Comparison of ENCODE assay signal across 9 cellular contexts in genomic region chr5:38846379-38846967, GRCh38. TPM values are rescaled to one million over a fixed set of nuclear protein-coding genes. Genes with fewer than 3 reads are reported as not detected.
A peak's percentile ranks its signal among the peaks of the same experiment; 100 is the strongest.
DNase-seq lines count a peak whose midpoint lies in the region; ATAC-seq and TF ChIP-seq lines count a peak whose summit lies in the region.
"Had no signal": no experiment of that assay in that cellular context is flagged by ENCODE, and none has a peak within 500 bp of the region (broad histone marks: within the 10 kb centered on the region; RNA-seq: fewer than 3 reads in every experiment).

No MANE protein-coding gene starts in this region.

- no peaks in the 10 kb centered on the region for H3K9me3 Mint-ChIP-seq in natural killer cell

- no peaks in the 10 kb centered on the region for H3K36me3 ChIP-seq in endocrine pancreas (ENCODE audit: control insufficient read depth, insufficient read depth, low read length)

- H3K4me1 ChIP-seq in endocrine pancreas (ENCODE audit: control insufficient read depth, insufficient read depth, low read length): no peaks in the 10 kb centered on the region

- peak overlapping the region; percentile 67 for H3K4me3 Mint-ChIP-seq in natural killer cell

- ATAC-seq in natural killer cell (no peak), GM18858 (IDR thresholded peaks at IDR 0.05; ENCODE audit: unreplicated experiment) (no peak), HG02840 (IDR thresholded peaks at IDR 0.05; ENCODE audit: low FRiP score, unreplicated experiment) (no peak)

- H3K27ac Mint-ChIP-seq in natural killer cell: no peak overlapping the region

- DNase-seq in AG08395 (ENCODE audit: low spot score): peak; percentile 14
- no peak for DNase-seq in LNCaP clone FGC (ENCODE audit: low read depth)
- no peak for DNase-seq in natural killer cell
- DNase-seq in 8988T: no peak
- DNase-seq in stimulated activated CD4-positive, alpha-beta T cell treated with anti-CD3 and anti-CD28 coated beads, Interleukin-12 subunit alpha, Interleukin-12 subunit beta, amount 100 ng/mL, for 4 hours: no peak

- TF ChIP-seq CTCF in LNCaP clone FGC (IDR thresholded peaks at IDR 0.05; ENCODE audit: control insufficient read depth, extremely low read depth, insufficient read depth) (no peak), natural killer cell (IDR thresholded peaks at IDR 0.05) (no peak)

- H3K27me3 ChIP-seq in endocrine pancreas (ENCODE audit: control insufficient read depth, insufficient read depth, low read length): peaks cover 7% of the 10 kb centered on the region

- no peaks in the 10 kb centered on the region for H3K36me3 Mint-ChIP-seq in natural killer cell

- intact Hi-C loops in natural killer cell (cut with micrococcal nuclease): no loop called here

- peaks cover 43 to 60% of the 10 kb centered on the region in 2 donors for H3K27me3 Mint-ChIP-seq in natural killer cell (ENCODE audit: low read depth in 2 of 2)

- peak overlapping the region; percentile 41 for H3K9ac ChIP-seq in endocrine pancreas (ENCODE audit: control insufficient read depth, insufficient read depth, low read length)

- peaks cover 0 to 11% of the 10 kb centered on the region in 2 donors for H3K4me1 Mint-ChIP-seq in natural killer cell

- no peaks in the 10 kb centered on the region for H3K9me3 ChIP-seq in endocrine pancreas (ENCODE audit: control insufficient read depth, low read length)

- H3K4me3 ChIP-seq in LNCaP clone FGC (ENCODE audit: low read depth, low read length) (peak overlapping the region; percentile 63), endocrine pancreas (ENCODE audit: control insufficient read depth, insufficient read depth, low read length) (peak overlapping the region; percentile 45)

RNA-seq across cellular contexts. Expression of gene OSMR, which starts 0.7 kb away (rescaled TPM):
- total RNA-seq in natural killer cell: not detected
- total RNA-seq: mononuclear cell had no signal
